20 cellular contexts compared by ENCODE assay signal in genomic region chr11:108705061-108705460, GRCh38. TPM values are rescaled to one million over a fixed set of nuclear protein-coding genes. Genes with fewer than 3 reads are reported as not detected.
DNase-seq lines count a peak whose midpoint lies in the region; ATAC-seq and TF ChIP-seq lines count a peak whose summit lies in the region.
"Had no signal": no experiment of that assay in that cellular context is flagged by ENCODE, and none has a peak within 500 bp of the region (broad histone marks: within the 10 kb centered on the region; RNA-seq: fewer than 3 reads in every experiment).

No MANE protein-coding gene starts in this region.

- no peaks in the 10 kb centered on the region; the same call in 1 of the 2 replicates for H3K79me2 ChIP-seq in GM23338 (replicated peaks; ENCODE audit: insufficient read depth)

- WGBS in endodermal cell (ENCODE audit: insufficient coverage in 1 of 2, insufficient read length in 1 of 2), 2 experiments: 89 to 94% methylated on average over 2 of the region's 2 CpGs

- H4K20me1 ChIP-seq in GM23338 (replicated peaks; ENCODE audit: insufficient read depth): no peaks in the 10 kb centered on the region
- H4K20me1 ChIP-seq: BLaER1 had no signal

- H3K9me3 Mint-ChIP-seq in GM23338 (peaks cover 19% of the 10 kb centered on the region), endodermal cell (peaks cover 24% of the 10 kb centered on the region), neural crest cell (peaks cover 12% of the 10 kb centered on the region)

- peaks cover 22% of the 10 kb centered on the region; the same call in 1 of the 2 replicates for H3K36me3 ChIP-seq in GM23338 (ENCODE audit: insufficient read depth)
- peaks cover 46% of the 10 kb centered on the region for H3K36me3 ChIP-seq in HUES6 (ENCODE audit: control insufficient read depth, insufficient read depth, low read length)
- H3K36me3 ChIP-seq in endodermal cell (ENCODE audit: control insufficient read depth, insufficient read depth, low read length): peaks cover 72% of the 10 kb centered on the region

- TF ChIP-seq POLR2A in erythroblast (IDR thresholded peaks at IDR 0.05; ENCODE audit: low read length): no peak

- H3K4me3 Mint-ChIP-seq in GM23338 (no peak overlapping the region), endodermal cell (no peak overlapping the region), neural crest cell (no peak overlapping the region)
- H3K4me3 Mint-ChIP-seq: B cell; CD4-positive, alpha-beta T cell; CD8-positive, alpha-beta memory T cell; HFFc6 had no signal

- H3K36me3 Mint-ChIP-seq in GM23338 (ENCODE audit: low read depth): peaks cover 37% of the 10 kb centered on the region
- peaks cover 43% of the 10 kb centered on the region for H3K36me3 Mint-ChIP-seq in endodermal cell (ENCODE audit: low read depth)
- H3K36me3 Mint-ChIP-seq in neural crest cell (ENCODE audit: low read depth): peaks cover 46% of the 10 kb centered on the region

- H3K4me1 ChIP-seq in GM23338 (ENCODE audit: insufficient read depth) (peaks cover 19% of the 10 kb centered on the region), HUES6 (ENCODE audit: control insufficient read depth, insufficient read depth, low read length) (peaks cover 21% of the 10 kb centered on the region; the same call in 1 of the 2 replicates), endodermal cell (ENCODE audit: control insufficient read depth, insufficient read depth, low read length) (no peaks in the 10 kb centered on the region)
- H3K4me1 ChIP-seq: BLaER1 had no signal

- H3K27ac Mint-ChIP-seq in GM23338 (no peak overlapping the region; the same call in 1 of the 2 replicates), endodermal cell (peak overlapping the region; percentile 73), neural crest cell (ENCODE audit: unreplicated experiment) (peak overlapping the region; percentile 84)
- H3K27ac Mint-ChIP-seq: B cell; CD4-positive, alpha-beta T cell; HFFc6 had no signal

- peak; percentile 23 for DNase-seq in GM23338 (ENCODE audit: low spot score)
- DNase-seq in endodermal cell: no peak
- DNase-seq in neural crest cell (ENCODE audit: low read depth, low spot score): no peak
- DNase-seq in erythroblast (lab: John Stamatoyannopoulos, UW): no peak
- no peak for DNase-seq in GM13976 (ENCODE audit: low spot score)
- DNase-seq in NCI-H1092 treated with DMSO at 0.1 percent for 48 hours (lab: John Stamatoyannopoulos, UW): no peak
- DNase-seq: CD4-positive, alpha-beta T cell; CD8-positive, alpha-beta memory T cell; DMS 273 treated with DMSO at 0.1 percent for 48 hours; DMS79; EL; GDM1; H7; HFFc6 had no signal

- no peaks in the 10 kb centered on the region for H3K9me2 ChIP-seq in GM23338 (ENCODE audit: insufficient read depth)

- H3K9me3 ChIP-seq in HUES6 (ENCODE audit: control insufficient read depth, insufficient read depth, low read depth, low read length): peaks cover 15% of the 10 kb centered on the region
- peaks cover 29% of the 10 kb centered on the region for H3K9me3 ChIP-seq in endodermal cell (ENCODE audit: control insufficient read depth, low read length)

- H3K27me3 Mint-ChIP-seq in GM23338 (ENCODE audit: insufficient read depth, low read depth, poor library complexity) (no peaks in the 10 kb centered on the region), endodermal cell (ENCODE audit: insufficient read depth) (no peaks in the 10 kb centered on the region), neural crest cell (ENCODE audit: low read depth) (no peaks in the 10 kb centered on the region)
- H3K27me3 Mint-ChIP-seq: B cell; CD4-positive, alpha-beta T cell; CD8-positive, alpha-beta memory T cell had no signal

- no peaks in the 10 kb centered on the region for H3F3A ChIP-seq in GM23338 (replicated peaks; ENCODE audit: low read depth)

- H3K9ac ChIP-seq in HUES6 (ENCODE audit: low read length) (no peak overlapping the region), endodermal cell (ENCODE audit: extremely low read depth, low read length, poor library complexity, severe bottlenecking) (no peak overlapping the region)
- H3K9ac ChIP-seq: BLaER1 had no signal

- ATAC-seq in GM23338: no peak
- ATAC-seq: GM12878 had no signal

- H2AFZ ChIP-seq in GM23338: no peak overlapping the region

- H3K4me1 Mint-ChIP-seq in GM23338 (peaks cover 9% of the 10 kb centered on the region; the same call in 2 of the 3 replicates), endodermal cell (peaks cover 5% of the 10 kb centered on the region), neural crest cell (no peaks in the 10 kb centered on the region)
- H3K4me1 Mint-ChIP-seq: B cell had no signal

- no peak overlapping the region for H3K4me3 ChIP-seq in GM23338
- H3K4me3 ChIP-seq in HUES6 (ENCODE audit: low read depth, low read length): no peak overlapping the region
- H3K4me3 ChIP-seq in endodermal cell (ENCODE audit: low read length): no peak overlapping the region
- H3K4me3 ChIP-seq: BLaER1, GM12878 had no signal

- TF ChIP-seq CTCF in GM23338 (conservative IDR thresholded peaks at IDR 0.05; ENCODE audit: low read depth in 2 of 2) (no peak), endodermal cell (conservative IDR thresholded peaks at IDR 0.05) (no peak), neural crest cell (conservative IDR thresholded peaks at IDR 0.05) (no peak), GM13976 (IDR thresholded peaks at IDR 0.05; ENCODE audit: borderline replicate concordance, control extremely low read depth, extremely low read depth, insufficient read depth, missing control alignments) (no peak)

- in situ Hi-C loops in GM13976 (cut with MboI; ENCODE audit: low sequenced_read_pairs, unreplicated experiment): loop anchor here (25.0 kb wide), 1 partner anchor 982 kb away; no protein-coding TSS in a partner anchor

- H3K27me3 ChIP-seq in GM23338 (ENCODE audit: insufficient read depth) (no peaks in the 10 kb centered on the region), HUES6 (ENCODE audit: control insufficient read depth, insufficient read depth, low read length) (no peaks in the 10 kb centered on the region), endodermal cell (ENCODE audit: control insufficient read depth, insufficient read depth, low read length, poor library complexity, severe bottlenecking) (no peaks in the 10 kb centered on the region)
- H3K27me3 ChIP-seq: BLaER1 had no signal

- H3K27ac ChIP-seq in GM23338 (ENCODE audit: low read depth) (peak overlapping the region; percentile 67; the same call in 1 of the 2 replicates), HUES6 (ENCODE audit: low read depth, low read length) (peak overlapping the region; percentile 45; the same call in 1 of the 2 replicates), endodermal cell (ENCODE audit: low read depth, low read length) (no peak overlapping the region)
- H3K27ac ChIP-seq: 22Rv1, BLaER1, C4-2B had no signal

- H3K4me2 ChIP-seq in GM23338: no peak overlapping the region
- H3K4me2 ChIP-seq: BLaER1 had no signal

TF ChIP-seq in GM23338, 12 proteins besides CTCF, POLR2A, EP300 and RAD21 (continues in another document):
- TF ChIP-seq NANOG (IDR thresholded peaks at IDR 0.05; ENCODE audit: borderline replicate concordance): no peak
- no peak for TF ChIP-seq ZNF114 (CRISPR knock-in tag; IDR thresholded peaks at IDR 0.05)
- no peak for TF ChIP-seq EZH2 (IDR thresholded peaks at IDR 0.05; ENCODE audit: low read depth, unreplicated experiment)
- TF ChIP-seq REST (IDR thresholded peaks at IDR 0.05; ENCODE audit: unreplicated experiment): no peak
- TF ChIP-seq POLR2AphosphoS5 (IDR thresholded peaks at IDR 0.05; ENCODE audit: low read depth): no peak
- TF ChIP-seq ETS1 (IDR thresholded peaks at IDR 0.05): no peak
- TF ChIP-seq EZH2phosphoT487 (IDR thresholded peaks at IDR 0.05; ENCODE audit: unreplicated experiment): no peak
- TF ChIP-seq ZNF331 (CRISPR knock-in tag; IDR thresholded peaks at IDR 0.05; ENCODE audit: low read depth): no peak
- no peak for TF ChIP-seq JUNB (IDR thresholded peaks at IDR 0.05; ENCODE audit: unreplicated experiment)
- TF ChIP-seq CREB1 (CRISPR knock-in tag; IDR thresholded peaks at IDR 0.05; ENCODE audit: low read depth): no peak
- TF ChIP-seq STAT1 (IDR thresholded peaks at IDR 0.05; ENCODE audit: unreplicated experiment): no peak

RNA-seq across cellular contexts. Expression of gene DDX10, which starts 40.2 kb away (rescaled TPM):
- 32.4 and 35.1 TPM in 2 replicates for total RNA-seq in GM23338 (2014; rRNA removed; shearing (Covaris generic))
- 33.5 and 37.8 TPM in 2 replicates for polyA plus RNA-seq in GM23338 (2016; fragmentation: Nextera tagmentation; extraction: Ambion mirVana)
- total RNA-seq in endodermal cell: 10 to 100 TPM; 31.1 to 32.7 TPM
- 30.5 TPM for polyA plus RNA-seq in endodermal cell (2013, experiment 1 of 2)
- 27.7 TPM for polyA plus RNA-seq in endodermal cell (2013, experiment 2 of 2)
- total RNA-seq in neural crest cell: 38.5 and 43.0 TPM in 2 replicates
